In genomic region chr16:90023078-90023447, GRCh38 we compare ENCODE assay signal across 7 cellular contexts. TPM values are rescaled to one million over a fixed set of nuclear protein-coding genes. Genes with fewer than 3 reads are reported as not detected.
DNase-seq lines count a peak whose midpoint lies in the region; ATAC-seq, FAIRE-seq and TF ChIP-seq lines count a peak whose summit lies in the region.

No MANE protein-coding gene starts in this region.

- TF ChIP-seq CTCF in adrenal gland (IDR thresholded peaks at IDR 0.05) (no peak), keratinocyte (optimal IDR thresholded peaks at IDR 0.05 in 1 of 3, IDR thresholded peaks at IDR 0.05 in 1 of 3, conservative IDR thresholded peaks at IDR 0.05 in 1 of 3; ENCODE audit: extremely low read depth in 1 of 3, insufficient read depth in 2 of 3, low read length in 3 of 3) (no peak)

- no peak for TF ChIP-seq POLR2A in adrenal gland (IDR thresholded peaks at IDR 0.05)

- H3K79me2 ChIP-seq in keratinocyte (ENCODE audit: control insufficient read depth, insufficient read depth, low read length): peaks cover 5% of the 10 kb centered on the region

- no peaks in the 10 kb centered on the region for H3K9me1 ChIP-seq in keratinocyte (ENCODE audit: control insufficient read depth, extremely low read depth, insufficient read depth, low read length)

- H3K9ac ChIP-seq in HUES64 (ENCODE audit: low read depth, low read length): peak overlapping the region; percentile 82
- H3K9ac ChIP-seq in keratinocyte (ENCODE audit: control insufficient read depth, extremely low read depth, insufficient read depth, low read length): peak overlapping the region; percentile 81

- H3K9me3 ChIP-seq in HUES64 (ENCODE audit: insufficient read depth, low read depth, low read length): no peaks in the 10 kb centered on the region
- H3K9me3 ChIP-seq in adrenal gland (replicated peaks in 1 of 3): no peaks in the 10 kb centered on the region
- H3K9me3 ChIP-seq in keratinocyte (ENCODE audit: control insufficient read depth, low read depth, low read length): no peaks in the 10 kb centered on the region

- dilution Hi-C loops in keratinocyte (cut with MboI; ENCODE audit: extremely low pct_ligation_motif_present, low sequenced_read_pairs): no loop called here

- no peak for FAIRE-seq in keratinocyte (lab: Jason Lieb, UNC)

- peak overlapping the region; percentile 11 for H2AFZ ChIP-seq in keratinocyte (ENCODE audit: control insufficient read depth, low read length)

- H3K4me2 ChIP-seq in keratinocyte (ENCODE audit: control insufficient read depth, extremely low read depth, insufficient read depth, low read depth, low read length): peak overlapping the region; percentile 76

- no peak for ATAC-seq in HG03565 (IDR thresholded peaks at IDR 0.05; ENCODE audit: unreplicated experiment)

- H4K20me1 ChIP-seq in keratinocyte (ENCODE audit: control insufficient read depth, extremely low read depth, insufficient read depth, low read length): no peaks in the 10 kb centered on the region

- DNase-seq in adrenal gland (peak in 2 of 7 donors; percentile 27 to 47), keratinocyte (ENCODE audit: low read depth, low spot score) (no peak), substantia nigra (lab: John Stamatoyannopoulos, UW) (no peak), Ammon's horn (ENCODE audit: low spot score) (no peak), SW 1271 (lab: John Stamatoyannopoulos, UW) (no peak)

- 0 out of 2 replicates have a peak overlapping the region, but pooled peaks have one; percentile 37 for H3K27ac ChIP-seq in HUES64 (ENCODE audit: low read depth, low read length)
- H3K27ac ChIP-seq in adrenal gland: peak overlapping the region in 4 of 5 donors; percentile 1 to 76 (median 46)
- peak overlapping the region; percentile 42 for H3K27ac ChIP-seq in keratinocyte (ENCODE audit: control insufficient read depth, insufficient read depth, low read length)
- H3K27ac ChIP-seq in substantia nigra (ENCODE audit: low read depth, low read length, poor library complexity, severe bottlenecking): peak overlapping the region; percentile 75

- H3K4me3 ChIP-seq in HUES64 (ENCODE audit: low read length) (peak overlapping the region; percentile 66), adrenal gland (peak overlapping the region; percentile 21 to 78 (median 60)), keratinocyte (ENCODE audit: control insufficient read depth in 2 of 3, extremely low read depth in 1 of 3, insufficient read depth in 2 of 3, low read depth in 1 of 3, low read length in 3 of 3) (peak overlapping the region; percentile 70 to 77 (median 76))

- intact Hi-C loops in adrenal gland (cut with DNase I): no loop called here

- WGBS in HUES64: 56% methylated on average over 7 of the region's 7 CpGs
- 0 to 19% (median 17%) methylated on average over 1 to 7 of the region's 7 CpGs for WGBS in adrenal gland, 4 donors

- H3K27me3 ChIP-seq in HUES64 (ENCODE audit: insufficient read depth, low read length): no peaks in the 10 kb centered on the region
- no peaks in the 10 kb centered on the region for H3K27me3 ChIP-seq in adrenal gland
- peaks cover 11% of the 10 kb centered on the region for H3K27me3 ChIP-seq in keratinocyte (ENCODE audit: control insufficient read depth, extremely low read depth, insufficient read depth, low read length)

- H3K36me3 ChIP-seq in HUES64 (ENCODE audit: insufficient read depth, low read length) (peaks cover 3% of the 10 kb centered on the region; the same call in 1 of the 2 replicates), adrenal gland (replicated peaks in 1 of 2) (no peaks in the 10 kb centered on the region), keratinocyte (ENCODE audit: control insufficient read depth in 2 of 2, extremely low read depth in 1 of 2, insufficient read depth in 2 of 2, low read length in 2 of 2) (peaks cover 0 to 4% of the 10 kb centered on the region in 2 experiments)

- H3K4me1 ChIP-seq in HUES64 (ENCODE audit: insufficient read depth, low read length): peaks cover 30% of the 10 kb centered on the region
- peaks cover 8 to 28% of the 10 kb centered on the region in 2 donors for H3K4me1 ChIP-seq in adrenal gland (replicated peaks in 1 of 2)
- H3K4me1 ChIP-seq in keratinocyte (ENCODE audit: control insufficient read depth, extremely low read depth, insufficient read depth, low read length): peaks cover 9% of the 10 kb centered on the region

RNA-seq across cellular contexts. Expression of gene DBNDD1, which starts 3.8 kb away (rescaled TPM):
- polyA plus RNA-seq in HUES64 (2013, experiment 1 of 2): 42.0 TPM
- 45.3 TPM for polyA plus RNA-seq in HUES64 (2013, experiment 2 of 2)
- total RNA-seq in adrenal gland: 10 to 100 TPM in 1 of 8 donors, 1 to 10 TPM in 7; 4.8 to 24.2 (median 8.0) TPM
- polyA plus RNA-seq in adrenal gland: 1 to 10 TPM; 3.3 to 6.7 (median 5.5) TPM
- 1.7 to 4.2 TPM (median 4.1 TPM) in 3 replicates for polyA plus RNA-seq in keratinocyte
- polyA plus RNA-seq in keratinocyte (2011; ENCODE audit: low read depth): 1.8 TPM
- 6.7 and 9.7 TPM in 2 replicates for polyA plus RNA-seq in keratinocyte (2011; cell fraction: cytosol; rRNA removed)
- polyA plus RNA-seq in keratinocyte (2011; cell fraction: nucleus; rRNA removed): 3.6 and 4.1 TPM in 2 replicates
- polyA plus RNA-seq in keratinocyte (2012; ENCODE audit: low replicate concordance): 4.0 and 8.3 TPM in 2 replicates
- 3.3 to 4.2 TPM (median 3.7 TPM) in 3 replicates for polyA minus RNA-seq in keratinocyte
- 10.0 TPM for polyA minus RNA-seq in keratinocyte (2011; cell fraction: cytosol; rRNA and poly(A)+ RNA removed)
- 2.4 and 2.8 TPM in 2 replicates for polyA minus RNA-seq in keratinocyte (2011; cell fraction: nucleus; rRNA and poly(A)+ RNA removed)

RNA-seq across cellular contexts. Expression of gene PRDM7, which starts 54.1 kb away (rescaled TPM):
- polyA plus RNA-seq in HUES64 (2013, experiment 1 of 2): not detected
- not detected for polyA plus RNA-seq in HUES64 (2013, experiment 2 of 2)
- not detected for total RNA-seq in adrenal gland
- polyA plus RNA-seq in adrenal gland (not detected), keratinocyte (not detected in 3 replicates)
- not detected for polyA plus RNA-seq in keratinocyte (2011; ENCODE audit: low read depth)
- not detected in 2 replicates for polyA plus RNA-seq in keratinocyte (2011; cell fraction: cytosol; rRNA removed)
- not detected in 2 replicates for polyA plus RNA-seq in keratinocyte (2011; cell fraction: nucleus; rRNA removed)
- polyA plus RNA-seq in keratinocyte (2012; ENCODE audit: low replicate concordance): not detected in 2 replicates
- polyA minus RNA-seq in keratinocyte: not detected in 3 replicates
- polyA minus RNA-seq in keratinocyte (2011; cell fraction: cytosol; rRNA and poly(A)+ RNA removed): not detected
- not detected in 2 replicates for polyA minus RNA-seq in keratinocyte (2011; cell fraction: nucleus; rRNA and poly(A)+ RNA removed)
